30 cellular contexts compared by ENCODE assay signal in genomic region chr11:134171951-134172350, GRCh38.
"Had no signal": no experiment of that assay in that cellular context is flagged by ENCODE, and none has a peak within 500 bp of the region (broad histone marks: within the 10 kb centered on the region; RNA-seq: fewer than 3 reads in every experiment).

No MANE protein-coding gene starts in this region.

- ATAC-seq: activated CD8-positive, alpha-beta T cell treated with anti-CD3 and anti-CD28 coated beads, Interleukin-2, amount 10 ng/mL, durations not matched to agents 7 days and 5 days; body of pancreas; PC-3 had no signal

- H3K27me3 Mint-ChIP-seq: activated T-cell treated with anti-CD3 and anti-CD28 coated beads, Interleukin-2, amount 50 U/mL, for 24 hours had no signal

- H3K27ac Mint-ChIP-seq: activated naive CD4-positive, alpha-beta T cell treated with anti-CD3 and anti-CD28 coated beads for 36 hours; activated T-cell treated with anti-CD3 and anti-CD28 coated beads, Interleukin-2, amount 50 U/mL, for 24 hours had no signal

- H3K4me3 Mint-ChIP-seq: activated CD8-positive, alpha-beta T cell treated with anti-CD3 and anti-CD28 coated beads, Interleukin-2, amount 10 ng/mL, durations not matched to agents 7 days and 5 days; activated naive CD4-positive, alpha-beta T cell treated with anti-CD3 and anti-CD28 coated beads for 36 hours; activated T-cell treated with anti-CD3 and anti-CD28 coated beads, Interleukin-2, amount 50 U/mL, for 24 hours; T-helper 1 cell treated with Interleukin-12 subunit alpha and Interleukin-12 subunit beta and Interleukin-4 antibody, amounts not matched to agents 30 μg/mL and 1 μg/mL, for 36 hours had no signal

- DNase-seq: activated CD4-positive, alpha-beta T cell treated with anti-CD3 and anti-CD28 coated beads for 1 hour; activated CD4-positive, alpha-beta T cell treated with anti-CD3 and anti-CD28 coated beads for 48 hours; activated CD4-positive, alpha-beta T cell treated with anti-CD3 and anti-CD28 coated beads, Interleukin-2, amount 50 U/mL, for 4 hours; activated CD4-positive, CD25-positive, alpha-beta regulatory T cell; activated CD8-positive, alpha-beta T cell treated with anti-CD3 and anti-CD28 coated beads, Interleukin-2, amount 10 ng/mL, durations not matched to agents 7 days and 5 days; activated gamma-delta T cell treated with Interleukin-2 at 50 U/mL for 16 hours; activated naive CD4-positive, alpha-beta T cell treated with anti-CD3 and anti-CD28 coated beads for 36 hours; activated T-cell treated with anti-CD3 and anti-CD28 coated beads, Interleukin-2, amount 50 U/mL, for 24 hours; adrenal gland; body of pancreas; cerebellar nuclear complex; Kasumi-1; KG1; MG63; MV-4-11; NCI-H1092; NCI-H1436 treated with DMSO at 0.1 percent for 48 hours; NCI-H1694 treated with DMSO at 0.1 percent for 48 hours; NCI-H2029; NCI-H345; NCI-H524 treated with DMSO at 0.1 percent for 48 hours; NK-92 treated with Interleukin-12 subunit alpha and Interleukin-12 subunit beta, amount 100 ng/mL, for 24 hours; PC-3; Peyer's patch; RPMI8226; SHP77 treated with DMSO at 0.1 percent for 48 hours; SK-N-SH; T-helper 9 cell; WERI-Rb-1 had no signal

- H3K9me3 Mint-ChIP-seq: activated naive CD4-positive, alpha-beta T cell treated with anti-CD3 and anti-CD28 coated beads for 36 hours; activated T-cell treated with anti-CD3 and anti-CD28 coated beads, Interleukin-2, amount 50 U/mL, for 24 hours; T-helper 1 cell treated with Interleukin-12 subunit alpha and Interleukin-12 subunit beta and Interleukin-4 antibody, amounts not matched to agents 30 μg/mL and 1 μg/mL, for 36 hours had no signal
